30 cellular contexts compared by ENCODE assay signal in the genomic region with DNA sequence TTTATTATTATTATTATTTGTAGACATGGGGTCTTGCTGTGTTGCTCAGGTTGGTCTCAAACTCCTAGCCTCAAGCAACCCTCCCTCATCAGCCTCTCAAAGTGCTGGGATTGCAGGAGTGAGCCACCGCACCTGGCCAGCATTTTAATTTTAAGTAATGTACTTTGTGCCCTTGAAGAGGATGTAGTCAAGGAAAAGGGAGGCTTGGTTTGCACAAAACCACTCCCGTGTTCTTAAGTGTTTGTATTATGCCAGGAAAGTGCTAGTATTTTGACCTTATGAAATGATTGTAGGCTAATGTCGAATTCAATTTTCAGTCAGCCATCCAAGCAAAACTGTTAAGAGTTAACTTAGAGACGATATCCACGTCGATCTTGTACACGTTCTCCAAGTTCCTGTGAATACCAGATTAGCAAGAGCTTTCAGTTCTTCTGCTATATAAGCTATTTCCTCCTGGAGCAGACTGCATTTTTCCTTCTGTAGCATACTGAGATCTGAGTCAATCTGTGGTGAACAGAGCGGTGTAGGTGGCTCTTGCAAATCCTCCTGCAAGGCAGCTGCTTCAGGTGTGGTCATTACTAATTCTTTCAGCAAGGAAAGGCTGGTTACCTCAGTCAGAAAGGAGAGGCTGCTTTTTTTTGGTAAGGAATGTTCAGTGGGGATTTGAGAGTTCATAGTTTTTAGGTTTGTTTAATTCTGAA. TPM values are rescaled to one million over a fixed set of nuclear protein-coding genes. Genes with fewer than 3 reads are reported as not detected.
A peak's percentile ranks its signal among the peaks of the same experiment; 100 is the strongest.
DNase-seq lines count a peak whose midpoint lies in the region; ATAC-seq and TF ChIP-seq lines count a peak whose summit lies in the region.
"Had no signal": no experiment of that assay in that cellular context is flagged by ENCODE, and none has a peak within 500 bp of the region (broad histone marks: within the 10 kb centered on the region; RNA-seq: fewer than 3 reads in every experiment).

No MANE protein-coding gene starts in this region.

- H3K36me3 ChIP-seq in upper lobe of right lung (no peaks in the 10 kb centered on the region), Peyer's patch (no peaks in the 10 kb centered on the region)
- H3K36me3 ChIP-seq: neural progenitor cell, pancreas had no signal

- intact Hi-C loops in upper lobe of right lung (cut with DNase I): no loop called here

- H3K4me1 ChIP-seq in upper lobe of right lung (no peaks in the 10 kb centered on the region), Peyer's patch (no peaks in the 10 kb centered on the region)
- H3K4me1 ChIP-seq: neural progenitor cell, pancreas had no signal

- H3K27ac ChIP-seq in upper lobe of right lung (no peak overlapping the region), Peyer's patch (no peak overlapping the region)
- H3K27ac ChIP-seq: HL-60, neural progenitor cell, pancreas, skin epidermis had no signal

- in situ Hi-C loops in G401 (cut with HindIII; ENCODE audit: low sequenced_read_pairs): no loop called here

- no peak for TF ChIP-seq POLR2A in Peyer's patch (IDR thresholded peaks at IDR 0.05)

- H3K27me3 ChIP-seq in upper lobe of right lung (no peaks in the 10 kb centered on the region), Peyer's patch (no peaks in the 10 kb centered on the region)
- H3K27me3 ChIP-seq: neural progenitor cell, pancreas had no signal

- ATAC-seq in upper lobe of right lung: peak; percentile 86
- ATAC-seq: left colon; pancreas; stimulated activated naive B cell treated with anti-CD40 and anti-IgM and Interleukin-4, amounts not matched to agents 10 μg/mL and 1 μg/mL and 100 μg/mL, for 72 hours; WTC11 had no signal

- H3K4me3 ChIP-seq in upper lobe of right lung (no peak overlapping the region), Peyer's patch (no peak overlapping the region)
- H3K4me3 ChIP-seq: neural progenitor cell, pancreas, skin epidermis had no signal

- no peak for TF ChIP-seq CTCF in upper lobe of right lung (IDR thresholded peaks at IDR 0.05)
- no peak for TF ChIP-seq CTCF in Peyer's patch (IDR thresholded peaks at IDR 0.05)

- no peaks in the 10 kb centered on the region for H3K9me3 ChIP-seq in upper lobe of right lung
- H3K9me3 ChIP-seq in Peyer's patch: no peaks in the 10 kb centered on the region
- H3K9me3 ChIP-seq: pancreas had no signal

- peak; percentile 11 for DNase-seq in NCI-H2227 treated with DMSO at 0.1 percent for 48 hours (lab: John Stamatoyannopoulos, UW)
- no peak for DNase-seq in NCI-H2227 (lab: John Stamatoyannopoulos, UW; ENCODE audit: unreplicated experiment)
- DNase-seq in amniotic epithelial cell (ENCODE audit: low read depth): peak; percentile 21
- DNase-seq in iris pigment epithelial cell (ENCODE audit: low read depth): peak; percentile 14
- no peak for DNase-seq in upper lobe of right lung
- no peak for DNase-seq in G401 (ENCODE audit: low spot score)
- DNase-seq in cortex of kidney (lab: John Stamatoyannopoulos, UW): no peak
- DNase-seq in Peyer's patch: no peak
- DNase-seq: activated CD4-positive, alpha-beta T cell treated with anti-CD3 and anti-CD28 coated beads, Interleukin-2, amount 10 ng/mL, durations not matched to agents 7 days and 5 days; activated effector memory CD4-positive, alpha-beta T cell treated with Interleukin-2 at 50 U/mL for 16 hours; activated T-cell treated with anti-CD3 and anti-CD28 coated beads, Interleukin-2, amount 50 U/mL, for 1 hour; CD4-positive, alpha-beta memory T cell; EL; hippocampal formation; KG1; left colon; mesendoderm; NCI-H1105 treated with DMSO at 0.1 percent for 48 hours; NCI-H2029 treated with DMSO at 0.1 percent for 48 hours; NCI-H446 treated with DMSO at 0.1 percent for 48 hours; NCI-H774; pancreas; stimulated activated naive B cell treated with anti-CD40 and anti-IgM and Interleukin-4, amounts not matched to agents 10 μg/mL and 1 μg/mL and 100 μg/mL, for 72 hours; substantia nigra; SW 1271; T-helper 9 cell had no signal

RNA-seq across cellular contexts. Expression of a gene that starts 23.7 kb away (rescaled TPM):
- total RNA-seq in upper lobe of right lung: 3.0 TPM
- 0.55 and 2.4 TPM in 2 replicates for total RNA-seq in G401 (2014; rRNA removed; shearing (Covaris generic))
- total RNA-seq in Peyer's patch: 1 to 10 TPM; 3.2 to 8.3 (median 4.5) TPM

Comparison
In these comparisons a context has a peak if more than half of its experiments do, and no peak if none do; other contexts are left out.
1. DNase-seq: peak in NCI-H2227 treated with DMSO at 0.1 percent for 48 hours (single experiment), amniotic epithelial cell (single experiment) and iris pigment epithelial cell (single experiment); none in NCI-H2227 (single experiment), upper lobe of right lung (single experiment), G401 (single experiment), cortex of kidney (single experiment) and Peyer's patch (0 of 3).